25 cellular contexts compared by ENCODE assay signal in genomic region chr11:44916316-44916715, GRCh38. TPM values are rescaled to one million over a fixed set of nuclear protein-coding genes. Genes with fewer than 3 reads are reported as not detected.
A peak's percentile ranks its signal among the peaks of the same experiment; 100 is the strongest.
DNase-seq lines count a peak whose midpoint lies in the region; ATAC-seq, FAIRE-seq and TF ChIP-seq lines count a peak whose summit lies in the region.
"Had no signal": no experiment of that assay in that cellular context is flagged by ENCODE, and none has a peak within 500 bp of the region (broad histone marks: within the 10 kb centered on the region; RNA-seq: fewer than 3 reads in every experiment).

No MANE protein-coding gene starts in this region.

- in situ Hi-C loops in GM12878 (cut with MboI): loop anchor here (10.0 kb wide), 1 partner anchor 192 kb away; the partner anchor contains the start of gene TSPAN18

- H3K27ac ChIP-seq in BLaER1 treated with 17β-estradiol and CSF1 and Interleukin-3, amounts not matched to agents 10 nM and 100 nM: peak overlapping the region in 5 of 11 experiments; percentile 11 to 58 (median 48); a peak in 9 of 22 replicates
- no peak overlapping the region for H3K27ac ChIP-seq in GM12878 (ENCODE audit: control insufficient read depth, insufficient read depth)
- H3K27ac ChIP-seq in right cardiac atrium (ENCODE audit: low read length): peak overlapping the region; percentile 73
- no peak overlapping the region for H3K27ac ChIP-seq in left lung
- H3K27ac ChIP-seq: HL-60, KMS-11, PC-9, SK-N-MC had no signal

- no peak for TF ChIP-seq POLR2A in GM12878 (IDR thresholded peaks at IDR 0.05; ENCODE audit: low read depth, low read length)

- intact Hi-C loops in GM12878 (cut with micrococcal nuclease; ENCODE audit: unreplicated experiment): loop anchor here (10.0 kb wide), 2 partner anchors 262 to 632 kb away; no protein-coding TSS in a partner anchor
- intact Hi-C loops in right cardiac atrium (cut with DNase I): loop anchor here (10.0 kb wide), 2 partner anchors 352 to 362 kb away; partner anchors contain the start of gene CD82 (in 1 of the 4)
- intact Hi-C loops in left lung (cut with DNase I): loop anchor here in 1 of 2 donors (10.0 kb wide), 1 partner anchor 362 kb away; no protein-coding TSS in a partner anchor

- H3K27me3 ChIP-seq in BLaER1 treated with 17β-estradiol and CSF1 and Interleukin-3, amounts not matched to agents 10 nM and 100 nM: no peaks in the 10 kb centered on the region
- H3K27me3 ChIP-seq in GM12878 (replicated peaks in 1 of 2; ENCODE audit: control insufficient read depth in 2 of 2, insufficient read depth in 2 of 2, low read length in 1 of 2) (no peaks in the 10 kb centered on the region; a peak in 1 of 4 replicates), right cardiac atrium (ENCODE audit: control insufficient read depth, insufficient read depth) (no peaks in the 10 kb centered on the region), left lung (peaks cover 0 to 15% of the 10 kb centered on the region in 2 donors)

- H3K4me1 ChIP-seq in BLaER1 treated with 17β-estradiol and CSF1 and Interleukin-3, amounts not matched to agents 10 nM and 100 nM: peaks cover 51 to 73% (median 58%) of the 10 kb centered on the region in 10 experiments
- H3K4me1 ChIP-seq in GM12878 (ENCODE audit: control insufficient read depth, insufficient read depth, low read length) (peaks cover 7% of the 10 kb centered on the region), right cardiac atrium (ENCODE audit: control insufficient read depth, insufficient read depth, low read length) (no peaks in the 10 kb centered on the region), left lung (peaks cover 0 to 23% of the 10 kb centered on the region in 2 donors)

- CTCF ChIA-PET in GM12878 (lab: Yijun Ruan, JAX): interaction anchor here (0.7 to 1.2 kb wide), 2 partner anchors 11 to 186 kb away, joined by 3 read pairs; no protein-coding TSS in a partner anchor

- WGBS in GM12878 (ENCODE audit: insufficient coverage, insufficient replicate concordance, low lambda C conversion rate, missing lambda C conversion rate): 28% methylated on average over 7 of the region's 7 CpGs
- WGBS in right cardiac atrium: 55% methylated on average over 7 of the region's 7 CpGs

- no peaks in the 10 kb centered on the region for H3K36me3 ChIP-seq in BLaER1 treated with 17β-estradiol and CSF1 and Interleukin-3, amounts not matched to agents 10 nM and 100 nM
- H3K36me3 ChIP-seq in GM12878 (ENCODE audit: control insufficient read depth in 2 of 2, insufficient read depth in 2 of 2, low read length in 1 of 2) (no peaks in the 10 kb centered on the region), left lung (no peaks in the 10 kb centered on the region)

- H3K9ac ChIP-seq in BLaER1 treated with 17β-estradiol and CSF1 and Interleukin-3, amounts not matched to agents 10 nM and 100 nM: peak overlapping the region in 4 of 11 experiments; percentile 36 to 53 (median 50); a peak in 11 of 22 replicates
- H3K9ac ChIP-seq in GM12878 (ENCODE audit: control insufficient read depth, insufficient read depth, low read length): no peak overlapping the region
- H3K9ac ChIP-seq: KMS-11 had no signal

- peaks cover 0 to 48% (median 21%) of the 10 kb centered on the region in 11 experiments; a peak in 11 of 22 replicates for H4K20me1 ChIP-seq in BLaER1 treated with 17β-estradiol and CSF1 and Interleukin-3, amounts not matched to agents 10 nM and 100 nM
- no peaks in the 10 kb centered on the region for H4K20me1 ChIP-seq in GM12878 (ENCODE audit: control insufficient read depth, insufficient read depth)

- DNase-seq in CD1c-positive myeloid dendritic cell (ENCODE audit: extremely low spot score) (peak; percentile 39), GM12878 (ENCODE audit: low read depth, low spot score) (no peak), right cardiac atrium (no peak), left lung (no peak), mucosa of gallbladder (ENCODE audit: low spot score) (no peak), NCI-H510A treated with DMSO at 0.1 percent for 48 hours (lab: John Stamatoyannopoulos, UW) (no peak)
- DNase-seq: CD4-positive, alpha-beta T cell; EL; NCI-H1092 treated with DMSO at 0.1 percent for 48 hours; NCI-H1436; NCI-H187; NCI-H2081 treated with DMSO at 0.1 percent for 48 hours; NCI-H2171; NCI-H226; NCI-H524; NCI-H774; PC-9; SIG-M5 had no signal

- no peak for TF ChIP-seq RAD21 in GM12878 (IDR thresholded peaks at IDR 0.05; ENCODE audit: insufficient read depth, low read depth, low read length)

- RAD21 ChIA-PET in GM12878 (lab: Charles Lee; ENCODE audit: unreplicated experiment): no interaction called here

- H3K4me3 ChIP-seq in BLaER1 treated with 17β-estradiol and CSF1 and Interleukin-3, amounts not matched to agents 10 nM and 100 nM: no peak overlapping the region
- H3K4me3 ChIP-seq in GM12878 (no peak overlapping the region), right cardiac atrium (ENCODE audit: low read length) (no peak overlapping the region), left lung (no peak overlapping the region)
- H3K4me3 ChIP-seq: PC-9, SK-N-MC had no signal

- POLR2A ChIA-PET in GM12878 (lab: Charles Lee): no interaction called here

- no peaks in the 10 kb centered on the region for H3K79me2 ChIP-seq in GM12878 (ENCODE audit: control insufficient read depth, insufficient read depth, low read length)

- FAIRE-seq in GM12878 (lab: Jason Lieb, UNC): no peak
- FAIRE-seq: GM12891 had no signal

- no TSS peak for BruUV-seq in GM12878 (replicated peaks; lab: Mats Ljungman, UMichigan)

- peak overlapping the region; percentile 70 to 87 (median 79) for H3K4me2 ChIP-seq in BLaER1 treated with 17β-estradiol and CSF1 and Interleukin-3, amounts not matched to agents 10 nM and 100 nM
- peak overlapping the region; percentile 7; the same call in 1 of the 2 replicates for H3K4me2 ChIP-seq in GM12878 (ENCODE audit: control insufficient read depth, insufficient read depth)
- H3K4me2 ChIP-seq: KMS-11, PC-9 had no signal

- no peak overlapping the region for H2AFZ ChIP-seq in GM12878 (ENCODE audit: control insufficient read depth, low read depth, low read length)
- H2AFZ ChIP-seq: PC-9 had no signal

- no peaks in the 10 kb centered on the region for H3K9me3 ChIP-seq in BLaER1 treated with 17β-estradiol and CSF1 and Interleukin-3, amounts not matched to agents 10 nM and 100 nM (replicated peaks in 1 of 11)
- H3K9me3 ChIP-seq in GM12878 (replicated peaks; ENCODE audit: control insufficient read depth, insufficient read depth, low read length): no peaks in the 10 kb centered on the region
- no peaks in the 10 kb centered on the region for H3K9me3 ChIP-seq in right cardiac atrium (ENCODE audit: control insufficient read depth, low read length)
- H3K9me3 ChIP-seq in left lung: no peaks in the 10 kb centered on the region

- no peak for TF ChIP-seq EP300 in GM12878 (IDR thresholded peaks at IDR 0.05; ENCODE audit: borderline replicate concordance in 1 of 2, control insufficient read depth in 1 of 2, low read depth in 2 of 2, low read length in 2 of 2)

- TF ChIP-seq CTCF in GM12878 (IDR thresholded peaks at IDR 0.05 in 2 of 3, conservative IDR thresholded peaks at IDR 0.05 in 1 of 3; ENCODE audit: control insufficient read depth in 2 of 3, extremely low read depth in 1 of 3, insufficient read depth in 1 of 3, low read depth in 3 of 3, low read length in 3 of 3) (no peak), left lung (IDR thresholded peaks at IDR 0.05) (no peak)

- no peak for ATAC-seq in GM12878
- no peak for ATAC-seq in right cardiac atrium
- ATAC-seq in GM19397 (IDR thresholded peaks at IDR 0.05; ENCODE audit: unreplicated experiment): no peak
- no peak for ATAC-seq in left lung
- ATAC-seq: HCT116 had no signal

- SMC1A ChIA-PET in GM12878 (lab: Charles Lee; ENCODE audit: uncharacterized antibody, unreplicated experiment): no interaction called here

TF ChIP-seq in GM12878, 131 proteins besides CTCF, POLR2A, EP300 and RAD21:
- TF ChIP-seq KDM1A (IDR thresholded peaks at IDR 0.05; ENCODE audit: borderline replicate concordance) (no peak), SMARCA5 (IDR thresholded peaks at IDR 0.05) (0 out of 2 replicates have a peak, but pooled peaks have one; percentile 22)

RNA-seq across cellular contexts. Expression of gene TP53I11, which starts 34.4 kb away (rescaled TPM):
- total RNA-seq in GM12878 (2013; cell fraction: nucleolus; rRNA removed): not detected in 2 replicates
- total RNA-seq in GM12878 (2014; rRNA removed) (0.17 TPM in 1 of 2 replicates, not detected in the other), GM12878 (2014; rRNA removed; fragmentation: Illumina TruSeq; extraction: Trizol) (not detected in 2 replicates), GM12878 (2021) (0.21 and 0.23 TPM in 2 replicates), right cardiac atrium (100 to 1,000 TPM in 1 of 4 donors, 10 to 100 TPM in 3; 50.9 to 105 (median 83.1) TPM), left lung (10 to 100 TPM; 88.9 to 95.5 TPM), mucosa of gallbladder (133 TPM)
- 0.30 TPM for polyA plus RNA-seq in GM12878 (2011; ENCODE audit: low read depth)
- polyA plus RNA-seq in GM12878 (2011; rRNA removed) (0.10 and 0.27 TPM in 2 replicates), GM12878 (2014; fragmentation: Illumina TruSeq; extraction: Trizol) (0.03 TPM in 1 of 2 replicates, not detected in the other), GM12878 (2014; fragmentation: Nextera tagmentation; extraction: Ambion mirVana) (not detected), GM12878 (2014; rRNA removed) (0.08 and 0.24 TPM in 2 replicates), GM12878 (2016; fragmentation: Nextera tagmentation; extraction: Ambion mirVana) (under 1 TPM; 0.15 to 0.28 TPM), right cardiac atrium (81.2 TPM)
- 0.39 and 0.60 TPM in 2 replicates for polyA plus RNA-seq in GM12878 (2011; cell fraction: cytosol; rRNA removed)
- polyA plus RNA-seq in GM12878 (2011; cell fraction: nucleus; rRNA removed): 0.57 and 0.85 TPM in 2 replicates
- polyA plus RNA-seq in GM12878 (2012): 1.2 and 1.5 TPM in 2 replicates
- 0.15 and 0.77 TPM in 2 replicates for polyA minus RNA-seq in GM12878 (2011; rRNA and poly(A)+ RNA removed)
- polyA minus RNA-seq in GM12878 (2011; cell fraction: cytosol; rRNA and poly(A)+ RNA removed): 1.1 TPM in 1 of 2 replicates, not detected in the other
- 0.60 and 1.4 TPM in 2 replicates for polyA minus RNA-seq in GM12878 (2011; cell fraction: nucleus; rRNA and poly(A)+ RNA removed)

Comparison
In these comparisons a context has a peak if more than half of its experiments do, and no peak if none do; other contexts are left out.
1. RNA of gene TP53I11, which starts 34.4 kb away (total RNA-seq): 133 TPM in mucosa of gallbladder (single experiment), 88.9 to 95.5 TPM in left lung and 50.9 to 105 TPM in right cardiac atrium; 0.17 to 0.23 TPM in GM12878; every median in the first group is over 10 times any median in the second.